ENCODE assay signal across 25 cellular contexts in genomic region chr10:90798482-90798881, GRCh38. TPM values are rescaled to one million over a fixed set of nuclear protein-coding genes. Genes with fewer than 3 reads are reported as not detected.
DNase-seq lines count a peak whose midpoint lies in the region; ATAC-seq, FAIRE-seq and TF ChIP-seq lines count a peak whose summit lies in the region.
"Had no signal": no experiment of that assay in that cellular context is flagged by ENCODE, and none has a peak within 500 bp of the region (broad histone marks: within the 10 kb centered on the region; RNA-seq: fewer than 3 reads in every experiment).

No MANE protein-coding gene starts in this region.

- H3K9ac ChIP-seq in GM12878 (ENCODE audit: control insufficient read depth, insufficient read depth, low read length) = no peak overlapping the region

- H3K4me1 ChIP-seq in GM12878 (ENCODE audit: control insufficient read depth, insufficient read depth, low read length) = no peaks in the 10 kb centered on the region
- no peaks in the 10 kb centered on the region for H3K4me1 ChIP-seq in esophagus muscularis mucosa
- H3K4me1 ChIP-seq: BE2C had no signal

- SMC1A ChIA-PET in GM12878 (lab: Charles Lee; ENCODE audit: uncharacterized antibody, unreplicated experiment) = no interaction called here

- TF ChIP-seq CTCF in GM12865 (IDR thresholded peaks at IDR 0.05; ENCODE audit: insufficient read depth, low read depth, low read length, missing control alignments) (no peak), GM12878 (IDR thresholded peaks at IDR 0.05 in 2 of 3, conservative IDR thresholded peaks at IDR 0.05 in 1 of 3; ENCODE audit: control insufficient read depth in 2 of 3, extremely low read depth in 1 of 3, insufficient read depth in 1 of 3, low read depth in 3 of 3, low read length in 3 of 3) (no peak), esophagus muscularis mucosa (IDR thresholded peaks at IDR 0.05) (no peak)

- no peaks in the 10 kb centered on the region for H3K79me2 ChIP-seq in GM12878 (ENCODE audit: control insufficient read depth, insufficient read depth, low read length)

- no peak overlapping the region for H3K4me3 ChIP-seq in GM12865 (ENCODE audit: low read depth, low read length)
- H3K4me3 ChIP-seq in GM12878 = no peak overlapping the region
- no peak overlapping the region for H3K4me3 ChIP-seq in esophagus muscularis mucosa
- H3K4me3 ChIP-seq: GM23338 had no signal

- TF ChIP-seq RAD21 in GM12878 (IDR thresholded peaks at IDR 0.05; ENCODE audit: insufficient read depth, low read depth, low read length) = no peak

- no peak for TF ChIP-seq EP300 in GM12878 (IDR thresholded peaks at IDR 0.05; ENCODE audit: borderline replicate concordance in 1 of 2, control insufficient read depth in 1 of 2, low read depth in 2 of 2, low read length in 2 of 2)
- no peak for TF ChIP-seq EP300 in esophagus muscularis mucosa (IDR thresholded peaks at IDR 0.05)

- peaks cover 3% of the 10 kb centered on the region; the same call in 1 of the 3 replicates for H3K9me3 ChIP-seq in GM12878 (replicated peaks; ENCODE audit: control insufficient read depth, insufficient read depth, low read length)
- peaks cover 0 to 7% (median 3%) of the 10 kb centered on the region in 4 donors for H3K9me3 ChIP-seq in esophagus muscularis mucosa
- H3K9me3 ChIP-seq: BE2C had no signal

- H4K20me1 ChIP-seq in GM12878 (ENCODE audit: control insufficient read depth, insufficient read depth) = no peaks in the 10 kb centered on the region

- H3K27ac ChIP-seq in GM12878 (ENCODE audit: control insufficient read depth, insufficient read depth) (no peak overlapping the region), esophagus muscularis mucosa (replicated peaks in 1 of 4) (no peak overlapping the region)
- H3K27ac ChIP-seq: HL-60 had no signal

- ATAC-seq in GM18519 (IDR thresholded peaks at IDR 0.05; ENCODE audit: low FRiP score, unreplicated experiment) (peak; percentile 46), HG02610 (IDR thresholded peaks at IDR 0.05; ENCODE audit: unreplicated experiment) (peak; percentile 74), GM12878 (peak; percentile 89)
- no peak for ATAC-seq in naive thymus-derived CD8-positive, alpha-beta T cell
- ATAC-seq: GM23338, HCT116 had no signal

- peaks cover 0 to 9% (median 0%) of the 10 kb centered on the region in 3 donors for H3K36me3 Mint-ChIP-seq in naive thymus-derived CD8-positive, alpha-beta T cell
- H3K36me3 Mint-ChIP-seq: CD4-positive, CD25-positive, alpha-beta regulatory T cell had no signal

- no peaks in the 10 kb centered on the region for H3K4me1 Mint-ChIP-seq in naive thymus-derived CD8-positive, alpha-beta T cell
- H3K4me1 Mint-ChIP-seq: CD4-positive, CD25-positive, alpha-beta regulatory T cell; CD8-positive, alpha-beta memory T cell had no signal

- H3K27me3 Mint-ChIP-seq in naive thymus-derived CD8-positive, alpha-beta T cell = peaks cover 3 to 16% (median 7%) of the 10 kb centered on the region in 5 donors

- no peak for FAIRE-seq in GM12878 (lab: Jason Lieb, UNC)
- FAIRE-seq in H54 (lab: Jason Lieb, UNC) = no peak
- FAIRE-seq: A204.1, G401.6, GM19239 had no signal

- H3K9me3 Mint-ChIP-seq in naive thymus-derived CD8-positive, alpha-beta T cell = peaks cover 0 to 13% (median 10%) of the 10 kb centered on the region in 9 donors
- H3K9me3 Mint-ChIP-seq: HFFc6 had no signal

- peak; percentile 40 for DNase-seq in GM12865 (ENCODE audit: low read depth)
- no peak for DNase-seq in GM12878 (ENCODE audit: low read depth, low spot score)
- DNase-seq in H54 (ENCODE audit: insufficient read length, low spot score) = no peak
- DNase-seq in esophagus muscularis mucosa (ENCODE audit: extremely low spot score) = no peak
- DNase-seq in naive thymus-derived CD8-positive, alpha-beta T cell = no peak
- DNase-seq: ACHN; BE2C; C1 segment of cervical spinal cord; CD4-positive, CD25-positive, alpha-beta regulatory T cell; CD8-positive, alpha-beta memory T cell; COR-L47; DMS 273 treated with DMSO at 0.1 percent for 48 hours; DMS53; DND-41; EL; H7; HFFc6 had no signal

- no peak overlapping the region for H3K4me2 ChIP-seq in GM12878 (ENCODE audit: control insufficient read depth, insufficient read depth)
- H3K4me2 ChIP-seq: GM23338 had no signal

- in situ Hi-C loops in GM12878 (cut with MboI) = no loop called here

- H3K27ac Mint-ChIP-seq in naive thymus-derived CD8-positive, alpha-beta T cell = no peak overlapping the region
- H3K27ac Mint-ChIP-seq: CD4-positive, CD25-positive, alpha-beta regulatory T cell; HFFc6 had no signal

- H3K36me3 ChIP-seq in GM12878 (ENCODE audit: control insufficient read depth in 2 of 2, insufficient read depth in 2 of 2, low read length in 1 of 2) (no peaks in the 10 kb centered on the region), esophagus muscularis mucosa (no peaks in the 10 kb centered on the region)
- H3K36me3 ChIP-seq: BE2C had no signal

- CTCF ChIA-PET in GM12878 (lab: Yijun Ruan, JAX) = no interaction called here

- no peaks in the 10 kb centered on the region for H3K27me3 ChIP-seq in GM12878 (replicated peaks in 1 of 2; ENCODE audit: control insufficient read depth in 2 of 2, insufficient read depth in 2 of 2, low read length in 1 of 2)
- no peaks in the 10 kb centered on the region for H3K27me3 ChIP-seq in esophagus muscularis mucosa
- H3K27me3 ChIP-seq: BE2C had no signal

- H2AFZ ChIP-seq in GM12878 (ENCODE audit: control insufficient read depth, low read depth, low read length) = no peak overlapping the region
- H2AFZ ChIP-seq: GM23338 had no signal

- no peak overlapping the region for H3K4me3 Mint-ChIP-seq in naive thymus-derived CD8-positive, alpha-beta T cell
- H3K4me3 Mint-ChIP-seq: CD4-positive, CD25-positive, alpha-beta regulatory T cell; CD8-positive, alpha-beta memory T cell; GM23338; HFFc6 had no signal

- TF ChIP-seq POLR2A in GM12878 (IDR thresholded peaks at IDR 0.05; ENCODE audit: low read depth, low read length) (no peak), H54 (IDR thresholded peaks at IDR 0.05; ENCODE audit: low read depth, low read length) (no peak), esophagus muscularis mucosa (IDR thresholded peaks at IDR 0.05; ENCODE audit: low read depth) (no peak)

- POLR2A ChIA-PET in GM12878 (lab: Charles Lee) = no interaction called here
- POLR2A ChIA-PET in naive thymus-derived CD8-positive, alpha-beta T cell (lab: Charles Lee) = no interaction called here

- no TSS peak for BruUV-seq in GM12878 (replicated peaks; lab: Mats Ljungman, UMichigan)

- RAD21 ChIA-PET in GM12878 (lab: Charles Lee; ENCODE audit: unreplicated experiment) = no interaction called here

- intact Hi-C loops in GM12878 (cut with micrococcal nuclease; ENCODE audit: unreplicated experiment) = loop anchor here (10.0 kb wide), 1 partner anchor 56 kb away; the partner anchor contains the start of gene HTR7
- intact Hi-C loops in esophagus muscularis mucosa (cut with DNase I) = no loop called here

TF ChIP-seq in GM12878, 131 proteins besides CTCF, POLR2A, EP300 and RAD21 (continues in another document):
- no peak for TF ChIP-seq EGR1 (IDR thresholded peaks at IDR 0.05; ENCODE audit: borderline replicate concordance in 1 of 2, low read depth in 2 of 2, low read length in 2 of 2)
- no peak for TF ChIP-seq ZNF274 (IDR thresholded peaks at IDR 0.05; ENCODE audit: insufficient read depth, insufficient read length)
- TF ChIP-seq CBX5 (IDR thresholded peaks at IDR 0.05; ENCODE audit: low read depth) = no peak
- TF ChIP-seq CHD1 (IDR thresholded peaks at IDR 0.05; ENCODE audit: low read depth, low read length) = no peak
- TF ChIP-seq RFX5 (IDR thresholded peaks at IDR 0.05; ENCODE audit: low read depth, low read length) = no peak
- no peak for TF ChIP-seq NFXL1 (IDR thresholded peaks at IDR 0.05; ENCODE audit: borderline replicate concordance)
- TF ChIP-seq SIN3A (IDR thresholded peaks at IDR 0.05; ENCODE audit: low read depth, low read length) = no peak

RNA-seq across cellular contexts. Expression of gene HTR7, which starts 59.4 kb away (rescaled TPM):
- 10.0 and 10.2 TPM in 2 replicates for total RNA-seq in GM12878 (2013; cell fraction: nucleolus; rRNA removed)
- total RNA-seq in GM12878 (2014; rRNA removed) (0.06 and 0.11 TPM in 2 replicates), GM12878 (2014; rRNA removed; fragmentation: Illumina TruSeq; extraction: Trizol) (not detected in 2 replicates), GM12878 (2021) (not detected in 2 replicates), esophagus muscularis mucosa (1 to 10 TPM in 1 of 4 donors, under 1 TPM in 3; 0.33 to 1.7 (median 0.40) TPM)
- polyA plus RNA-seq in GM12878 (2011; ENCODE audit: low read depth) = not detected
- polyA plus RNA-seq in GM12878 (2011; rRNA removed) (1.2 and 1.3 TPM in 2 replicates), GM12878 (2014; fragmentation: Illumina TruSeq; extraction: Trizol) (0.01 TPM in 1 of 2 replicates, not detected in the other), GM12878 (2014; fragmentation: Nextera tagmentation; extraction: Ambion mirVana) (under 1 TPM; 0.04 to 0.06 TPM), GM12878 (2014; rRNA removed) (0.08 TPM in 1 of 2 replicates, not detected in the other), GM12878 (2016; fragmentation: Nextera tagmentation; extraction: Ambion mirVana) (not detected)
- 0.95 and 1.3 TPM in 2 replicates for polyA plus RNA-seq in GM12878 (2011; cell fraction: cytosol; rRNA removed)
- 1.1 and 1.4 TPM in 2 replicates for polyA plus RNA-seq in GM12878 (2011; cell fraction: nucleus; rRNA removed)
- polyA plus RNA-seq in GM12878 (2012) = not detected in 2 replicates
- 2.8 and 3.9 TPM in 2 replicates for polyA minus RNA-seq in GM12878 (2011; rRNA and poly(A)+ RNA removed)
- polyA minus RNA-seq in GM12878 (2011; cell fraction: cytosol; rRNA and poly(A)+ RNA removed) = 0.80 and 0.83 TPM in 2 replicates
- 5.1 and 7.1 TPM in 2 replicates for polyA minus RNA-seq in GM12878 (2011; cell fraction: nucleus; rRNA and poly(A)+ RNA removed)
- total RNA-seq in naive thymus-derived CD8-positive, alpha-beta T cell = not detected
- polyA plus RNA-seq in naive thymus-derived CD8-positive, alpha-beta T cell = under 1 TPM in 1 of 3 donors, not detected in 2; 0.07 TPM
- total RNA-seq: CD4-positive, CD25-positive, alpha-beta regulatory T cell; CD8-positive, alpha-beta memory T cell had no signal
- polyA plus RNA-seq: CD4-positive, CD25-positive, alpha-beta regulatory T cell; CD8-positive, alpha-beta memory T cell had no signal

Comparison
In these comparisons a context has a peak if more than half of its experiments do, and no peak if none do; other contexts are left out.
1. ATAC-seq: peak in GM18519 (single experiment), HG02610 (single experiment) and GM12878 (single experiment); none in naive thymus-derived CD8-positive, alpha-beta T cell (0 of 2).